In genomic region chr10:100688201-100688600, GRCh38 we compare ENCODE assay signal across 26 cellular contexts.
"Had no signal": no experiment of that assay in that cellular context is flagged by ENCODE, and none has a peak within 500 bp of the region (broad histone marks: within the 10 kb centered on the region; RNA-seq: fewer than 3 reads in every experiment).

No MANE protein-coding gene starts in this region.

- H3K9me3 Mint-ChIP-seq: activated CD4-positive, alpha-beta T cell treated with anti-CD3 and anti-CD28 coated beads, Interleukin-2, amount 10 ng/mL, durations not matched to agents 24 days and 14 days; activated naive CD4-positive, alpha-beta T cell treated with anti-CD3 and anti-CD28 coated beads, Interleukin-2, amount 50 U/mL, for 24 hours; activated T-cell treated with anti-CD3 and anti-CD28 coated beads, Interleukin-2, amount 50 U/mL, for 24 hours; activated T-helper 2 cell treated with anti-CD3 and anti-CD28 coated beads, Interferon-gamma antibody, Interleukin-2, Interleukin-4, amounts not matched to agents 10 μg/mL and 5 μg/mL and 100 μg/mL, durations not matched to agents 14 hours and 24 hours and 36 hours had no signal

- H3K27ac Mint-ChIP-seq: activated CD4-positive, alpha-beta T cell treated with anti-CD3 and anti-CD28 coated beads, Interleukin-2, amount 10 ng/mL, durations not matched to agents 24 days and 14 days; activated CD8-positive, alpha-beta T cell treated with anti-CD3 and anti-CD28 coated beads, Interleukin-2, amount 10 ng/mL, durations not matched to agents 7 days and 5 days; activated naive CD4-positive, alpha-beta T cell treated with anti-CD3 and anti-CD28 coated beads, Interleukin-2, amount 50 U/mL, for 24 hours; activated T-cell treated with anti-CD3 and anti-CD28 coated beads, Interleukin-2, amount 50 U/mL, for 24 hours; activated T-helper 2 cell treated with anti-CD3 and anti-CD28 coated beads, Interferon-gamma antibody, Interleukin-2, Interleukin-4, amounts not matched to agents 10 μg/mL and 5 μg/mL and 100 μg/mL, durations not matched to agents 14 hours and 24 hours and 36 hours; brain had no signal

- H3K36me3 Mint-ChIP-seq: activated naive CD4-positive, alpha-beta T cell treated with anti-CD3 and anti-CD28 coated beads, Interleukin-2, amount 50 U/mL, for 24 hours; brain had no signal

- H3K4me3 Mint-ChIP-seq: activated CD4-positive, alpha-beta T cell treated with anti-CD3 and anti-CD28 coated beads, Interleukin-2, amount 10 ng/mL, durations not matched to agents 24 days and 14 days; activated CD8-positive, alpha-beta T cell treated with anti-CD3 and anti-CD28 coated beads, Interleukin-2, amount 10 ng/mL, durations not matched to agents 7 days and 5 days; activated naive CD4-positive, alpha-beta T cell treated with anti-CD3 and anti-CD28 coated beads, Interleukin-2, amount 50 U/mL, for 24 hours; activated T-cell treated with anti-CD3 and anti-CD28 coated beads, Interleukin-2, amount 50 U/mL, for 24 hours; brain had no signal

- H3K9ac ChIP-seq: KMS-11 had no signal

- H3K4me1 Mint-ChIP-seq: activated CD4-positive, alpha-beta T cell treated with anti-CD3 and anti-CD28 coated beads, Interleukin-2, amount 10 ng/mL, durations not matched to agents 24 days and 14 days; activated naive CD4-positive, alpha-beta T cell treated with anti-CD3 and anti-CD28 coated beads, Interleukin-2, amount 50 U/mL, for 24 hours had no signal

- H3K4me2 ChIP-seq: KMS-11 had no signal

- ATAC-seq: activated CD8-positive, alpha-beta T cell treated with anti-CD3 and anti-CD28 coated beads, Interleukin-2, amount 10 ng/mL, durations not matched to agents 7 days and 5 days; PC-3; Right ventricle myocardium inferior had no signal

- DNase-seq: activated CD4-positive, alpha-beta T cell treated with anti-CD3 and anti-CD28 coated beads, Interleukin-2, amount 10 ng/mL, durations not matched to agents 24 days and 14 days; activated CD4-positive, alpha-beta T cell treated with anti-CD3 and anti-CD28 coated beads, Interleukin-2, amount 50 U/mL, for 48 hours; activated CD8-positive, alpha-beta T cell treated with anti-CD3 and anti-CD28 coated beads, Interleukin-2, amount 10 ng/mL, durations not matched to agents 7 days and 5 days; activated gamma-delta T cell; activated naive CD4-positive, alpha-beta T cell treated with Interleukin-2 at 50 U/mL for 16 hours; activated T-cell treated with anti-CD3 and anti-CD28 coated beads, Interleukin-2, amount 50 U/mL, for 24 hours; anterior cingulate cortex; caudate nucleus; cerebellar nuclear complex; MV-4-11; NCI-H1092; NCI-H1436 treated with DMSO at 0.1 percent for 48 hours; NCI-H1694 treated with DMSO at 0.1 percent for 48 hours; NCI-H2029; NCI-H2171; NCI-H446; NCI-H510A treated with DMSO at 0.1 percent for 48 hours; NCI-H774; PC-3; SIG-M5; T1000 had no signal
